14 cellular contexts compared by ENCODE assay signal in the genomic region with DNA sequence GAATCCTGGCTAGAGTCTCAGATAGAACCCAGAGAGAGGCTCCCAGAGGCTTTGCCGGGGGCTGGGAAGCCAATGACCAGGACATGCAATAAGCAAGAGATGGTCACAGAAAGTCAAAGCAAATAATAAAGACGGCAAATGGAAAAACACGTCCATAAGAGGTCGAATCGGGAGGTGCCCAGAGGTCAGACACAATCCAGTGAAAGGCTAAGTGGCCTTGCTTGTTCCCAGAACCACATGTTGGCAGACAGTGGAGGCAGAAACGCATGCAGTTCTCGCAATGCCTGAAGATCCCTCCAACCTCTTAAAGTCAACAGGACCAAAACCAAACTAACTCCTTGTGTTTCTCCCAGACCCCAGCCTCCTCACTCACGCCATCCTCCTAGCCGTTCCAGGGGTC. TPM values are rescaled to one million over a fixed set of nuclear protein-coding genes. Genes with fewer than 3 reads are reported as not detected.
A peak's percentile ranks its signal among the peaks of the same experiment; 100 is the strongest.
DNase-seq lines count a peak whose midpoint lies in the region; ATAC-seq and TF ChIP-seq lines count a peak whose summit lies in the region.
"Had no signal": no experiment of that assay in that cellular context is flagged by ENCODE, and none has a peak within 500 bp of the region (broad histone marks: within the 10 kb centered on the region; RNA-seq: fewer than 3 reads in every experiment).

No MANE protein-coding gene starts in this region.

- no peaks in the 10 kb centered on the region for H3K27me3 Mint-ChIP-seq in Caco-2 (ENCODE audit: insufficient read depth, unreplicated experiment)
- H3K27me3 Mint-ChIP-seq: activated T-cell treated with anti-CD3 and anti-CD28 coated beads, Interleukin-2, amount 50 U/mL, for 24 hours had no signal

- WGBS in gastroesophageal sphincter (ENCODE audit: low coverage in 1 of 2), 2 donors = 57 to 80% methylated on average over 5 to 7 of the region's 9 CpGs

- POLR2A ChIA-PET in Caco-2 (lab: Charles Lee) = no interaction called here

- H3K4me1 ChIP-seq in Caco-2 = peaks cover 7% of the 10 kb centered on the region; the same call in 1 of the 2 replicates
- peaks cover 55% of the 10 kb centered on the region for H3K4me1 ChIP-seq in SJSA1 (replicated peaks)
- H3K4me1 ChIP-seq in gastroesophageal sphincter = peaks cover 2 to 68% (median 20%) of the 10 kb centered on the region in 3 donors
- peaks cover 5 to 8% of the 10 kb centered on the region in 2 donors for H3K4me1 ChIP-seq in ascending aorta

- peaks cover 18% of the 10 kb centered on the region for H3K36me3 Mint-ChIP-seq in Caco-2 (ENCODE audit: insufficient read depth, unreplicated experiment)

- no peak for TF ChIP-seq POLR2A in gastroesophageal sphincter (IDR thresholded peaks at IDR 0.05)

- H3K27me3 ChIP-seq in Caco-2 (replicated peaks; ENCODE audit: control insufficient read depth, insufficient read depth, low read length) (no peaks in the 10 kb centered on the region), SJSA1 (replicated peaks) (no peaks in the 10 kb centered on the region), gastroesophageal sphincter (no peaks in the 10 kb centered on the region), ascending aorta (no peaks in the 10 kb centered on the region)
- H3K27me3 ChIP-seq: cardiac muscle cell had no signal

- CTCF ChIA-PET in Caco-2 (lab: Charles Lee) = no interaction called here

- no peak for DNase-seq in Caco-2
- no peak for DNase-seq in SJSA1 (ENCODE audit: low read depth in 1 of 2, low spot score in 2 of 2)
- no peak for DNase-seq in sciatic nerve (ENCODE audit: low spot score)
- no peak for DNase-seq in ecto neural progenitor cell (ENCODE audit: low spot score)
- no peak for DNase-seq in ascending aorta (ENCODE audit: low spot score in 2 of 2)
- no peak for DNase-seq in activated T-cell treated with anti-CD3 and anti-CD28 coated beads for 4 hours
- DNase-seq: activated T-cell treated with anti-CD3 and anti-CD28 coated beads, Interleukin-2, amount 50 U/mL, for 24 hours; GOT3; NCI-H2029 treated with DMSO at 0.1 percent for 48 hours had no signal

- no peaks in the 10 kb centered on the region for H3K9me3 Mint-ChIP-seq in Caco-2 (ENCODE audit: unreplicated experiment)

- no peak overlapping the region for H3K4me3 Mint-ChIP-seq in Caco-2 (ENCODE audit: unreplicated experiment)
- H3K4me3 Mint-ChIP-seq: activated T-cell treated with anti-CD3 and anti-CD28 coated beads, Interleukin-2, amount 50 U/mL, for 24 hours had no signal

- H3K9me3 ChIP-seq in Caco-2 (no peaks in the 10 kb centered on the region), SJSA1 (replicated peaks) (0 out of 2 replicates have a peak, but pooled peaks cover 3% of the 10 kb centered on the region), gastroesophageal sphincter (no peaks in the 10 kb centered on the region), ascending aorta (no peaks in the 10 kb centered on the region)

- peak overlapping the region; percentile 62 for H3K27ac ChIP-seq in SJSA1
- H3K27ac ChIP-seq in gastroesophageal sphincter = peak overlapping the region in 3 of 4 donors; percentile 51 to 83 (median 73)
- peak overlapping the region in 1 of 2 donors; percentile 12 for H3K27ac ChIP-seq in ascending aorta
- H3K27ac ChIP-seq: cardiac muscle cell had no signal

- peaks cover 10% of the 10 kb centered on the region for H3K4me1 Mint-ChIP-seq in Caco-2 (ENCODE audit: low read depth, unreplicated experiment)

- peak overlapping the region; percentile 25 for H3K27ac Mint-ChIP-seq in Caco-2 (ENCODE audit: unreplicated experiment)
- H3K27ac Mint-ChIP-seq: activated T-cell treated with anti-CD3 and anti-CD28 coated beads, Interleukin-2, amount 50 U/mL, for 24 hours had no signal

- H3K4me3 ChIP-seq in Caco-2 (ENCODE audit: low read depth, low read length) (no peak overlapping the region), SJSA1 (peak overlapping the region; percentile 2; the same call in 1 of the 2 replicates), gastroesophageal sphincter (no peak overlapping the region), ascending aorta (no peak overlapping the region)
- H3K4me3 ChIP-seq: cardiac muscle cell had no signal

- H3K36me3 ChIP-seq in Caco-2 (ENCODE audit: control insufficient read depth, insufficient read depth, low read length) = no peaks in the 10 kb centered on the region; the same call in 1 of the 2 replicates
- peaks cover 4% of the 10 kb centered on the region for H3K36me3 ChIP-seq in SJSA1
- H3K36me3 ChIP-seq in gastroesophageal sphincter = no peaks in the 10 kb centered on the region
- H3K36me3 ChIP-seq in ascending aorta = no peaks in the 10 kb centered on the region
- H3K36me3 ChIP-seq: cardiac muscle cell had no signal

- TF ChIP-seq CTCF in Caco-2 (IDR thresholded peaks at IDR 0.05; ENCODE audit: insufficient read depth in 1 of 2, low read depth in 1 of 2, low read length in 1 of 2, severe bottlenecking in 1 of 2, unreplicated experiment in 1 of 2) (no peak), gastroesophageal sphincter (IDR thresholded peaks at IDR 0.05) (no peak), ascending aorta (IDR thresholded peaks at IDR 0.05) (no peak)

- no peak for TF ChIP-seq EP300 in gastroesophageal sphincter (IDR thresholded peaks at IDR 0.05)

- ATAC-seq in gastroesophageal sphincter (no peak), sciatic nerve (peak; percentile 27), GM18909 (IDR thresholded peaks at IDR 0.05; ENCODE audit: poor library complexity, unreplicated experiment) (no peak)

- TSS peak; percentile 7 for BruUV-seq in Caco-2 (replicated peaks; lab: Mats Ljungman, UMichigan)

- intact Hi-C loops in Caco-2 (cut with micrococcal nuclease; ENCODE audit: unreplicated experiment) = no loop called here
- intact Hi-C loops in sciatic nerve (cut with DNase I) = no loop called here
- intact Hi-C loops in ascending aorta (cut with DNase I) = loop anchor here (2.0 kb wide), 1 partner anchor 52 kb away; no protein-coding TSS in a partner anchor

RNA-seq across cellular contexts. Expression of a gene that starts 3.0 kb away (rescaled TPM):
- total RNA-seq in Caco-2 (2022) (103 and 105 TPM in 2 replicates), gastroesophageal sphincter (100 to 1,000 TPM in 1 of 4 donors, 10 to 100 TPM in 3; 53.8 to 118 (median 75.2) TPM), sciatic nerve (117 TPM), ascending aorta (58.1 TPM)
- 210 and 237 TPM in 2 replicates for total RNA-seq in SJSA1 (2014; rRNA removed; shearing (Covaris generic))
- total RNA-seq: OCI-LY7 had no signal

RNA-seq across cellular contexts. Expression of a gene that starts 26.9 kb away (rescaled TPM):
- 0.07 TPM in 1 of 2 replicates, not detected in the other for total RNA-seq in Caco-2 (2022)
- total RNA-seq in SJSA1 (2014; rRNA removed; shearing (Covaris generic)) = not detected in 2 replicates
- total RNA-seq in gastroesophageal sphincter = not detected
- not detected for total RNA-seq in sciatic nerve
- not detected for total RNA-seq in ascending aorta
- total RNA-seq: cardiac muscle cell, lower leg skin, OCI-LY7 had no signal
